Comparison of ENCODE assay signal across 11 cellular contexts in the genomic region with DNA sequence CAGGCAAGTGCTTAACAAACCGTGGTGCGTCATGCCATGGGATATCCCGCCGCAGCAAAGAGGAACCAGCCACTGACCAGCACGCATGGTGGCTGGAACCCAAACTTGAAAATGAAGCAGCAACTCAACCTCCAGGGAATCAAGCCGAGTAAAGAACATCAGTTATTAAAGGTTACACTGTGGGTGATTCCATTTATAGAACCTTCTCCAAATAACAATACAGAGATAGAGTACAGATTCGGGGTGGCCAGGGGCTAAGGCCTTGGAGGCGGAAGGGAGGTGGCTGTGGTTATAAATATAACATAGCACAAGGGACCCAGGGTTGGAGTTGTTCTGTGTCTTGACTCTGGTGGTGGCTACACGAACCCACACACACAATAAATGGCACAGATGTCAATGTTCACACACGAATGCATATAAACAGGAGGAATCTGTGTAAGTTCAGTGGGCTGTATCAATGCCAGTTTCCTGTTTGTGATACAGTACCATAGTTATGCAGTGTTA.
A peak's percentile ranks its signal among the peaks of the same experiment; 100 is the strongest.
DNase-seq lines count a peak whose midpoint lies in the region; ATAC-seq and TF ChIP-seq lines count a peak whose summit lies in the region.
"Had no signal": no experiment of that assay in that cellular context is flagged by ENCODE, and none has a peak within 500 bp of the region (broad histone marks: within the 10 kb centered on the region; RNA-seq: fewer than 3 reads in every experiment).

No MANE protein-coding gene starts in this region.

- no peaks in the 10 kb centered on the region for H3K27me3 ChIP-seq in naive thymus-derived CD4-positive, alpha-beta T cell (ENCODE audit: control insufficient read depth in 2 of 2, insufficient read depth in 2 of 2, low read length in 2 of 2)

- H3K9me3 ChIP-seq in naive thymus-derived CD4-positive, alpha-beta T cell (ENCODE audit: control insufficient read depth in 2 of 3, low read length in 3 of 3) = peaks cover 0 to 5% (median under 1%) of the 10 kb centered on the region in 3 experiments

- peaks cover 0 to 59% (median 0%) of the 10 kb centered on the region in 3 experiments for H3K36me3 ChIP-seq in naive thymus-derived CD4-positive, alpha-beta T cell (ENCODE audit: control insufficient read depth in 2 of 3, insufficient read depth in 3 of 3, low read length in 3 of 3)

- intact Hi-C loops in naive thymus-derived CD4-positive, alpha-beta T cell (cut with micrococcal nuclease) = no loop called here

- peak; percentile 76 for ATAC-seq in GM18498 (IDR thresholded peaks at IDR 0.05; ENCODE audit: unreplicated experiment)
- ATAC-seq in GM21381 (IDR thresholded peaks at IDR 0.05; ENCODE audit: unreplicated experiment) = peak; percentile 74
- peak; percentile 64 for ATAC-seq in HG03097 (IDR thresholded peaks at IDR 0.05; ENCODE audit: low FRiP score, unreplicated experiment)
- no peak for ATAC-seq in natural killer cell treated with Interleukin-12 subunit alpha and Interleukin-12 subunit beta and Interleukin-15 and Interleukin-18, amount 100 ng/mL, for 72 hours
- ATAC-seq in naive thymus-derived CD4-positive, alpha-beta T cell = no peak

- no peak overlapping the region for H3K4me3 ChIP-seq in naive thymus-derived CD4-positive, alpha-beta T cell (ENCODE audit: low read length)

- H3K4me3 Mint-ChIP-seq in brain = no peak overlapping the region
- H3K4me3 Mint-ChIP-seq in natural killer cell treated with Interleukin-12 subunit alpha and Interleukin-12 subunit beta and Interleukin-15 and Interleukin-18, amount 100 ng/mL, for 72 hours = no peak overlapping the region
- no peak overlapping the region for H3K4me3 Mint-ChIP-seq in naive thymus-derived CD4-positive, alpha-beta T cell
- H3K4me3 Mint-ChIP-seq: central memory CD8-positive, alpha-beta T cell had no signal

- TF ChIP-seq CTCF in brain (conservative IDR thresholded peaks at IDR 0.05) = no peak

- H3K4me1 Mint-ChIP-seq in brain = peaks cover 52% of the 10 kb centered on the region
- peaks cover 0 to 19% of the 10 kb centered on the region in 2 donors for H3K4me1 Mint-ChIP-seq in natural killer cell treated with Interleukin-12 subunit alpha and Interleukin-12 subunit beta and Interleukin-15 and Interleukin-18, amount 100 ng/mL, for 72 hours (ENCODE audit: low read depth in 2 of 2)
- peaks cover 0 to 2% (median 0%) of the 10 kb centered on the region in 7 donors for H3K4me1 Mint-ChIP-seq in naive thymus-derived CD4-positive, alpha-beta T cell
- H3K4me1 Mint-ChIP-seq: central memory CD8-positive, alpha-beta T cell had no signal

- POLR2A ChIA-PET in naive thymus-derived CD4-positive, alpha-beta T cell (lab: Charles Lee) = no interaction called here

- H3K27me3 Mint-ChIP-seq in brain = no peaks in the 10 kb centered on the region
- H3K27me3 Mint-ChIP-seq in natural killer cell treated with Interleukin-12 subunit alpha and Interleukin-12 subunit beta and Interleukin-15 and Interleukin-18, amount 100 ng/mL, for 72 hours = no peaks in the 10 kb centered on the region
- no peaks in the 10 kb centered on the region for H3K27me3 Mint-ChIP-seq in naive thymus-derived CD4-positive, alpha-beta T cell
- H3K27me3 Mint-ChIP-seq: central memory CD8-positive, alpha-beta T cell had no signal

- H3K9me3 Mint-ChIP-seq in brain = peaks cover under 1 to 21% (median 14%) of the 10 kb centered on the region in 5 experiments
- H3K9me3 Mint-ChIP-seq in natural killer cell treated with Interleukin-12 subunit alpha and Interleukin-12 subunit beta and Interleukin-15 and Interleukin-18, amount 100 ng/mL, for 72 hours = peaks cover under 1% of the 10 kb centered on the region
- H3K9me3 Mint-ChIP-seq in naive thymus-derived CD4-positive, alpha-beta T cell = peaks cover 0 to 18% (median 5%) of the 10 kb centered on the region in 11 donors
- H3K9me3 Mint-ChIP-seq: central memory CD8-positive, alpha-beta T cell had no signal

- peaks cover 40% of the 10 kb centered on the region for H3K36me3 Mint-ChIP-seq in brain
- H3K36me3 Mint-ChIP-seq in natural killer cell treated with Interleukin-12 subunit alpha and Interleukin-12 subunit beta and Interleukin-15 and Interleukin-18, amount 100 ng/mL, for 72 hours = peaks cover 16% of the 10 kb centered on the region
- H3K36me3 Mint-ChIP-seq in naive thymus-derived CD4-positive, alpha-beta T cell = peaks cover 22 to 66% (median 43%) of the 10 kb centered on the region in 5 donors

- DNase-seq in natural killer cell treated with Interleukin-12 subunit alpha and Interleukin-12 subunit beta and Interleukin-15 and Interleukin-18, amount 100 ng/mL, for 72 hours (ENCODE audit: low spot score) = no peak
- DNase-seq in putamen (ENCODE audit: low spot score) (no peak), NCI-H1417 (lab: John Stamatoyannopoulos, UW) (no peak)
- DNase-seq in naive thymus-derived CD4-positive, alpha-beta T cell = no peak
- DNase-seq: DMS 273 treated with DMSO at 0.1 percent for 48 hours, NCI-H1105 treated with DMSO at 0.1 percent for 48 hours had no signal

- CTCF ChIA-PET in naive thymus-derived CD4-positive, alpha-beta T cell (lab: Charles Lee) = interaction anchor here (0.7 kb wide), 1 partner anchor 49 kb away, joined by 5 read pairs; no protein-coding TSS in a partner anchor

- H3K4me1 ChIP-seq in naive thymus-derived CD4-positive, alpha-beta T cell (ENCODE audit: control insufficient read depth in 2 of 2, insufficient read depth in 2 of 2, low read length in 2 of 2) = no peaks in the 10 kb centered on the region

- peak overlapping the region in 3 of 5 experiments; percentile 2 to 66 (median 6) for H3K27ac Mint-ChIP-seq in brain
- peak overlapping the region in 1 of 2 donors; percentile 70 for H3K27ac Mint-ChIP-seq in natural killer cell treated with Interleukin-12 subunit alpha and Interleukin-12 subunit beta and Interleukin-15 and Interleukin-18, amount 100 ng/mL, for 72 hours
- peak overlapping the region in 1 of 9 donors; percentile 14 for H3K27ac Mint-ChIP-seq in naive thymus-derived CD4-positive, alpha-beta T cell

- H3K27ac ChIP-seq in naive thymus-derived CD4-positive, alpha-beta T cell (ENCODE audit: low read depth, low read length) = no peak overlapping the region

Comparison
In these comparisons a context has a peak if more than half of its experiments do, and no peak if none do; other contexts are left out.
1. ATAC-seq: peak in GM18498 (single experiment), GM21381 (single experiment) and HG03097 (single experiment); none in natural killer cell treated with Interleukin-12 subunit alpha and Interleukin-12 subunit beta and Interleukin-15 and Interleukin-18, amount 100 ng/mL, for 72 hours (0 of 2) and naive thymus-derived CD4-positive, alpha-beta T cell (single experiment).